ENCODE assay signal across 8 cellular contexts in the genomic region with DNA sequence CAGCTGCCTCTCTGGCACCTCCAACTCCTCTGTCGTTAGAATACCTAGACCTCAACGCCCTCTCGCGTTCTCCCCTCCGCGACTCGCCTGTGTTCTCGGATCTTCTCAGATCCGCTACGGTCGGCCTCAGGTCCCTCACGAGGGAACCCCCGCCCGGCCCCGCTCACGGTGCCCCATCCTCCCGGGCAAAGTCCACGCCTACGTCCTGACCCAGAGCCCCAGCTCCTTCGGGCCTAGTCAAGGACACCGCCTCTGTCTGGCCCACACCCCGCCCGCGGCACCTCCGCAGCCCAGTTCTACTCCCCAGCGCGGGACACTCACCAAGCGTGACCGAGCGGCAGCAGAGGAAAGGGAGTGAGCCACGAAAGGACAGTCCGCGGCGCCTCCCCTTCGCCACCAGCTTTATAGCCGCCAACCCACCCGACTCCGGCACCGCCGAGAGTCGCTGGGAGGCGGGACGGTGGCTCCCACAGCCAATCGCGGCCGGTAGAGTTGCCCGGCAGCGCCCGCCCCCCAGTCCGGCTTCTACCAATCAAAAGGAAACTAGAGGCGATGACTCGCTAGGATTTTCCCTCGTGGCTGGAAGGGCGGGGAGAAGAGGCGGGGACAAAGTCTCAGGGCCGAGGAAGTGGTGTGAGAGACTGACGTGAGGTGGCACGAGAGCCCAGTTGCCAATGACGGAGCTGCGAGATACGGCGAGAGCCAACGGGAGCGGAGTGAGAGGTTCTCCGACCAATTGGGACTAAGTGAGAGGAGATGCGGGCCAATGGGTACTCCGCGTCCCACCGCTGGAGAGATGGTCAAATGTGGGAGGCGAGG. TPM values are rescaled to one million over a fixed set of nuclear protein-coding genes. Genes with fewer than 3 reads are reported as not detected.
DNase-seq lines count a peak whose midpoint lies in the region; ATAC-seq and TF ChIP-seq lines count a peak whose summit lies in the region.

Gene HMGCS1, minus strand, starts transcription at position 378 of the 819 bp plus-strand sequence. CDS start 14,447 bp downstream, outside the sequence.

- no peaks in the 10 kb centered on the region for H3K9me3 ChIP-seq in left ventricle myocardium inferior (replicated peaks)

- intact Hi-C loops in left ventricle myocardium inferior (cut with micrococcal nuclease) = no loop called here

- H3K4me3 Mint-ChIP-seq in progenitor cell of endocrine pancreas (ENCODE audit: low read depth) = peak within 1 kb of the TSS; percentile 97

- peak within 1 kb of the TSS; percentile 98 for H3K27ac Mint-ChIP-seq in progenitor cell of endocrine pancreas

- peaks cover 15% of the 10 kb centered on the region for H3K9me3 Mint-ChIP-seq in progenitor cell of endocrine pancreas (ENCODE audit: low read depth)

- peaks cover 4% of the 10 kb centered on the region for H3K36me3 Mint-ChIP-seq in progenitor cell of endocrine pancreas (ENCODE audit: insufficient read depth)

- peak; percentile 8 for TF ChIP-seq CTCF in left ventricle myocardium inferior (IDR thresholded peaks at IDR 0.05; ENCODE audit: borderline replicate concordance)
- TF ChIP-seq CTCF in progenitor cell of endocrine pancreas (IDR thresholded peaks at IDR 0.05; ENCODE audit: unreplicated experiment) = no peak

- peaks cover 50% of the 10 kb centered on the region for H3K4me1 ChIP-seq in left ventricle myocardium inferior

- peaks cover 39% of the 10 kb centered on the region for H3K4me1 Mint-ChIP-seq in progenitor cell of endocrine pancreas (ENCODE audit: low read depth)

- no peaks in the 10 kb centered on the region for H3K27me3 Mint-ChIP-seq in progenitor cell of endocrine pancreas

- H3K36me3 ChIP-seq in left ventricle myocardium inferior = no peaks in the 10 kb centered on the region

- H3K4me3 ChIP-seq in left ventricle myocardium inferior = peak within 1 kb of the TSS; percentile 94

- peak within 1 kb of the TSS; percentile 67 for H3K27ac ChIP-seq in angular gyrus (ENCODE audit: low read depth, low read length)
- H3K27ac ChIP-seq in left ventricle myocardium inferior (replicated peaks) = peak within 1 kb of the TSS; percentile 93

- H3K27me3 ChIP-seq in left ventricle myocardium inferior (ENCODE audit: low read depth) = no peaks in the 10 kb centered on the region

- ATAC-seq in GM18498 (IDR thresholded peaks at IDR 0.05; ENCODE audit: unreplicated experiment) = peak; percentile 93
- ATAC-seq in HG02938 (IDR thresholded peaks at IDR 0.05; ENCODE audit: unreplicated experiment) = peak; percentile 93

- DNase-seq in NCI-H187 (lab: John Stamatoyannopoulos, UW) (peak; percentile 99 to 100), T-helper 2 cell (peak; percentile 94 to 100 (median 97)), left ventricle myocardium inferior (peak; percentile 98), progenitor cell of endocrine pancreas (ENCODE audit: low spot score, unreplicated experiment) (peak; percentile 95), ureter (ENCODE audit: low spot score) (peak; percentile 100)

RNA-seq across cellular contexts. Expression of gene HMGCS1, which starts in this region (rescaled TPM):
- total RNA-seq in left ventricle myocardium inferior = 23.7 TPM
- total RNA-seq in progenitor cell of endocrine pancreas = 170 and 196 TPM in 2 replicates
- 131 TPM for total RNA-seq in ureter

Comparison
In these comparisons a context has a peak if more than half of its experiments do, and no peak if none do; other contexts are left out.
1. Peak in every context shown above with its lines: DNase-seq, ATAC-seq, H3K4me3 ChIP-seq and H3K27ac ChIP-seq.